1 cellular context compared by ENCODE assay signal in genomic region chr16:87861300-87862099, GRCh38.
TF ChIP-seq lines count a peak whose summit lies in the region.

No MANE protein-coding gene starts in this region.

TF ChIP-seq in GM12878, 131 proteins besides CTCF, POLR2A, EP300 and RAD21:
- TF ChIP-seq BHLHE40 (IDR thresholded peaks at IDR 0.05; ENCODE audit: borderline replicate concordance in 1 of 2, low read depth in 2 of 2, low read length in 1 of 2), result peak in 1 of 2 experiments; percentile 58; a peak in 1 of 4 replicates
